ENCODE assay signal across 22 cellular contexts in genomic region chr2:57849843-57850242, GRCh38.
"Had no signal": no experiment of that assay in that cellular context is flagged by ENCODE, and none has a peak within 500 bp of the region (broad histone marks: within the 10 kb centered on the region; RNA-seq: fewer than 3 reads in every experiment).

No MANE protein-coding gene starts in this region.

- DNase-seq: IMR-90, Karpas-422, KG1, MG63, NCI-H1092, NCI-H1105 treated with DMSO at 0.1 percent for 48 hours, NCI-H1417 treated with DMSO at 0.1 percent for 48 hours, NCI-H146, NCI-H1694 treated with DMSO at 0.1 percent for 48 hours, NCI-H1930, NCI-H2081, NCI-H2107, NCI-H2227 treated with DMSO at 0.1 percent for 48 hours, NCI-H524, NCI-H526 treated with DMSO at 0.1 percent for 48 hours, NCI-H774, Right ventricle myocardium superior, RPMI8226, SIG-M5 had no signal

- H3K9me3 ChIP-seq: SJSA1 had no signal

- H3K4me3 ChIP-seq: MG63, SJSA1, SK-N-MC had no signal

- FAIRE-seq: RCC 7860 had no signal

- H3K27ac ChIP-seq: SJSA1, SK-N-MC had no signal

- H3K27me3 ChIP-seq: MG63, SJSA1 had no signal

- H3K4me1 ChIP-seq: SJSA1 had no signal

- H3K36me3 ChIP-seq: MG63, SJSA1 had no signal
